In genomic region chr16:75921281-75921680, GRCh38 we compare ENCODE assay signal across 1 cellular context.
TF ChIP-seq lines count a peak whose summit lies in the region.

No MANE protein-coding gene starts in this region.

TF ChIP-seq in GM23338, 12 proteins besides CTCF, POLR2A, EP300 and RAD21 (continued from another document):
- TF ChIP-seq ZNF462 (CRISPR knock-in tag; IDR thresholded peaks at IDR 0.05), result no peak
- TF ChIP-seq ZNF114 (CRISPR knock-in tag; IDR thresholded peaks at IDR 0.05), result no peak
TF ChIP-seq in GM23338: peak in this region for 0.
